20 cellular contexts compared by ENCODE assay signal in genomic region chr1:61498342-61498741, GRCh38.
"Had no signal": no experiment of that assay in that cellular context is flagged by ENCODE, and none has a peak within 500 bp of the region (broad histone marks: within the 10 kb centered on the region; RNA-seq: fewer than 3 reads in every experiment).

No MANE protein-coding gene starts in this region.

- H3K9me3 ChIP-seq: colonic mucosa, gastrocnemius medialis, left lung, lower lobe of right lung, neutrophil, psoas muscle had no signal

- H3K4me3 Mint-ChIP-seq: immature natural killer cell; memory B cell; naive thymus-derived CD8-positive, alpha-beta T cell had no signal

- H3K36me3 Mint-ChIP-seq: immature natural killer cell; memory B cell; naive thymus-derived CD8-positive, alpha-beta T cell had no signal

- H3K36me3 ChIP-seq: colonic mucosa, gastrocnemius medialis, left lung, lower lobe of right lung, neutrophil had no signal

- H3K27me3 ChIP-seq: colonic mucosa, gastrocnemius medialis, left lung, neutrophil had no signal

- H3K4me1 ChIP-seq: colonic mucosa, gastrocnemius medialis, left lung, lower lobe of right lung, psoas muscle had no signal

- DNase-seq: cerebellar nuclear complex; colonic mucosa; dermis blood vessel endothelial cell; gastrocnemius medialis; immature natural killer cell; left lung; lower lobe of right lung; midbrain; naive thymus-derived CD8-positive, alpha-beta T cell; psoas muscle; retina; stimulated activated CD4-positive, alpha-beta T cell treated with anti-CD3 and anti-CD28 coated beads, Interleukin-12 subunit alpha, Interleukin-12 subunit beta, amount 100 ng/mL, for 4 hours; stimulated activated CD4-positive, alpha-beta T cell treated with anti-CD3 and anti-CD28 coated beads, Interleukin-2, amount 100 ng/mL, for 48 hours; stimulated activated naive CD4-positive, alpha-beta T cell treated with Interleukin-2 at 50 U/mL for 16 hours; trophoblast cell had no signal

- H3K4me3 ChIP-seq: colonic mucosa, gastrocnemius medialis, left lung, lower lobe of right lung, psoas muscle, skin epidermis had no signal

- H3K27ac ChIP-seq: colonic mucosa, gastrocnemius medialis, left lung, lower lobe of right lung, neutrophil, psoas muscle, skin epidermis had no signal

- ATAC-seq: esophagus mucosa; gastrocnemius medialis; left lung; lower lobe of right lung; naive thymus-derived CD8-positive, alpha-beta T cell; psoas muscle; sciatic nerve had no signal

- H3K27ac Mint-ChIP-seq: immature natural killer cell; memory B cell; naive thymus-derived CD8-positive, alpha-beta T cell had no signal

- H3K9me3 Mint-ChIP-seq: immature natural killer cell; memory B cell; naive thymus-derived CD8-positive, alpha-beta T cell had no signal

- H3K4me1 Mint-ChIP-seq: memory B cell had no signal
